ENCODE assay signal across 8 cellular contexts in the genomic region with DNA sequence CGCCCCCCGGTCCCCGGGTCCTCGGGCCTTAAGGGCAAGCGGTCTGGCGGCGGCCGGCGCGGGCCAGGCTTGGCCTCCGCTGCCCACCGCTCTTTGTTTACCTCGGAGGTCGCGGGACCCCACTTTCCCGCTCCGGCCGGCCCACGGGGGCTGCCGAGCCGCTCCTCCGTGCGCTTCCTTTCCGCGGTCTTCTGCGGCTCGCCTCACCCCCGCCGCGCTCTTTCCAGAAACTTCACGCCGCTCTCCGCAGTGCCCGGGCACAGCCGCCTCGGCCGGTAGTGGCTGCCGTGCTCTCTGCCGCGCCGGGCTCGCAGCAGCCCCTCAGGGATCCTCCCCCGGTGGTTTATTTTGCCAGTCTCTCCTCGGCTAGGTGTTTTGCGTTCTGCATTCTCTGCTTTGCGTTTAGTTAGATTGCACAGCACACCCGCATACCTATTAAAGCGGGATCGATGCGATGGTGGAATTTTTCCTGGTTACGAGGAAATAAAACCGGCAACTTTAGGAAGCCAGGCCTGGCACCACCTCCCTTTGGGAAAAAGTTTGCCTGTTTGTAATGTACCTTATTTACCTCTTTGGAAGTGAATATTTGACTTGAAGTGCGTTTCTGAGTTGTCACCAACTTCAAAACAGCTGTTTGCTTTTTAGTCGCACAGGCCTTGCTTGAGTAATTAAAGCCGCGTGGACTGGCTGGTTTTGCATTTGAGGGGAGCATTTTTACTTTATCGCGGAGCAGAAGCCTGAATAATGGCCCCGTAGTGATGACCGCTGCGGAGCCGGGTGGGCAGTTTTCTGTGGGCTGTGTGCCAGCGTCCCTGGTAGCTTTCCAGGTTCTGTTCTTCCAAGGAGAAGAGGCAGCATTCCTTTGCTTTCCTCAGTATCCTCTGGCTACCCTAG. TPM values are rescaled to one million over a fixed set of nuclear protein-coding genes. Genes with fewer than 3 reads are reported as not detected.
DNase-seq lines count a peak whose midpoint lies in the region; ATAC-seq, FAIRE-seq and TF ChIP-seq lines count a peak whose summit lies in the region.

No MANE protein-coding gene starts in this region.

- peak overlapping the region; percentile 91 to 98 (median 94) for H3K27ac Mint-ChIP-seq in CD8-positive, alpha-beta memory T cell
- H3K27ac Mint-ChIP-seq in T-helper 17 cell, result peak overlapping the region; percentile 97
- H3K27ac Mint-ChIP-seq in astrocyte (ENCODE audit: unreplicated experiment), result peak overlapping the region; percentile 72

- peaks cover 0 to 3% of the 10 kb centered on the region in 2 donors for H3K27me3 Mint-ChIP-seq in CD8-positive, alpha-beta memory T cell
- H3K27me3 Mint-ChIP-seq in T-helper 17 cell, result no peaks in the 10 kb centered on the region
- H3K27me3 Mint-ChIP-seq in astrocyte (ENCODE audit: low read depth, unreplicated experiment), result no peaks in the 10 kb centered on the region

- peak overlapping the region; percentile 95 to 100 (median 97) for H3K4me3 Mint-ChIP-seq in CD8-positive, alpha-beta memory T cell
- H3K4me3 Mint-ChIP-seq in T-helper 17 cell (peak overlapping the region; percentile 98), astrocyte (ENCODE audit: unreplicated experiment) (peak overlapping the region; percentile 93)

- H3K4me1 ChIP-seq in CD8-positive, alpha-beta memory T cell (ENCODE audit: insufficient read depth, low read length), result peaks cover 28% of the 10 kb centered on the region
- H3K4me1 ChIP-seq in astrocyte (ENCODE audit: insufficient read depth, low read length), result peaks cover 15% of the 10 kb centered on the region
- H3K4me1 ChIP-seq in gastrocnemius medialis, result peaks cover 26 to 34% of the 10 kb centered on the region in 2 donors

- DNase-seq in CD8-positive, alpha-beta memory T cell, result peak; percentile 44 to 71 (median 60)
- DNase-seq in HT1080 (ENCODE audit: low read depth), result peak; percentile 42
- peak; percentile 43 to 48 (median 46) for DNase-seq in T-helper 17 cell
- peak; percentile 23 for DNase-seq in astrocyte (ENCODE audit: low read depth)
- peak in 41 of 51 donors; percentile 4 to 77 (median 47) for DNase-seq in hypothalamus (lab: John Stamatoyannopoulos, UW)
- DNase-seq in gastrocnemius medialis, result peak in 1 of 2 donors; percentile 49
- no peak for DNase-seq in NCI-H2029 treated with DMSO at 0.1 percent for 48 hours (lab: John Stamatoyannopoulos, UW)

- intact Hi-C loops in gastrocnemius medialis (cut with DNase I; ENCODE audit: low total_unique reads), result loop anchor here (1.0 to 10.0 kb wide), 6 partner anchors 49 to 733 kb away; a partner anchor contains a TSS

- no peaks in the 10 kb centered on the region for H3K36me3 ChIP-seq in CD8-positive, alpha-beta memory T cell (ENCODE audit: insufficient read depth, low read length)
- H3K36me3 ChIP-seq in astrocyte (ENCODE audit: insufficient read depth, low read length) (no peaks in the 10 kb centered on the region), gastrocnemius medialis (no peaks in the 10 kb centered on the region)

- no peak for FAIRE-seq in astrocyte (lab: Jason Lieb, UNC)

- TF ChIP-seq POLR2A in gastrocnemius medialis (IDR thresholded peaks at IDR 0.05), result no peak

- H3K79me2 ChIP-seq in astrocyte (ENCODE audit: insufficient read depth, low read length), result peaks cover 54% of the 10 kb centered on the region

- POLR2A ChIA-PET in CD8-positive, alpha-beta memory T cell (lab: Charles Lee), result interaction anchor here (1.2 kb wide), 1 partner anchor 17 kb away, joined by 3 read pairs; no protein-coding TSS in a partner anchor

- CTCF ChIA-PET in CD8-positive, alpha-beta memory T cell (lab: Charles Lee), result interaction anchor here (1.1 kb wide), 1 partner anchor 32 kb away, joined by 3 read pairs; no protein-coding TSS in a partner anchor

- H2AFZ ChIP-seq in astrocyte (ENCODE audit: low read depth, low read length), result peak overlapping the region; percentile 96

- peak overlapping the region; percentile 93 for H3K4me3 ChIP-seq in CD8-positive, alpha-beta memory T cell (ENCODE audit: low read length)
- H3K4me3 ChIP-seq in astrocyte (ENCODE audit: insufficient read depth, low read depth, low read length) (peak overlapping the region; percentile 96), gastrocnemius medialis (peak overlapping the region; percentile 85 to 94 (median 90))

- in situ Hi-C loops in gastrocnemius medialis (cut with MboI; ENCODE audit: low sequenced_read_pairs in 4 of 4), result no loop called here

- H3K4me2 ChIP-seq in astrocyte (ENCODE audit: low read length), result peak overlapping the region; percentile 99

- TF ChIP-seq CTCF in astrocyte (IDR thresholded peaks at IDR 0.05; ENCODE audit: insufficient read depth, low read depth, low read length) (no peak), gastrocnemius medialis (IDR thresholded peaks at IDR 0.05 in 4 of 5, conservative IDR thresholded peaks at IDR 0.05 in 1 of 5) (no peak)

- peak overlapping the region; percentile 94 for H3K9ac ChIP-seq in astrocyte (ENCODE audit: low read length)

- H3K9me3 ChIP-seq in CD8-positive, alpha-beta memory T cell (ENCODE audit: low read length), result no peaks in the 10 kb centered on the region
- H3K9me3 ChIP-seq in T-helper 17 cell (ENCODE audit: control insufficient read depth, low read length, poor library complexity, severe bottlenecking) (no peaks in the 10 kb centered on the region), astrocyte (ENCODE audit: insufficient read depth, low read depth, low read length) (no peaks in the 10 kb centered on the region), gastrocnemius medialis (no peaks in the 10 kb centered on the region)

- H3K27me3 ChIP-seq in CD8-positive, alpha-beta memory T cell (ENCODE audit: insufficient read depth, low read length, poor library complexity, severe bottlenecking), result no peaks in the 10 kb centered on the region
- H3K27me3 ChIP-seq in astrocyte (ENCODE audit: insufficient read depth, low read length) (no peaks in the 10 kb centered on the region), gastrocnemius medialis (no peaks in the 10 kb centered on the region)

- peak; percentile 47 for ATAC-seq in GM21360 (IDR thresholded peaks at IDR 0.05; ENCODE audit: unreplicated experiment)
- peak; percentile 65 for ATAC-seq in T-helper 17 cell
- ATAC-seq in gastrocnemius medialis, result peak; percentile 67 to 68

- H4K20me1 ChIP-seq in astrocyte (ENCODE audit: insufficient read depth, low read length), result peaks cover 37% of the 10 kb centered on the region

- H3K9me3 Mint-ChIP-seq in CD8-positive, alpha-beta memory T cell, result no peaks in the 10 kb centered on the region
- H3K9me3 Mint-ChIP-seq in astrocyte (ENCODE audit: unreplicated experiment), result no peaks in the 10 kb centered on the region

- H3K4me1 Mint-ChIP-seq in CD8-positive, alpha-beta memory T cell, result peaks cover 38 to 55% (median 54%) of the 10 kb centered on the region in 3 donors
- H3K4me1 Mint-ChIP-seq in T-helper 17 cell, result peaks cover 28% of the 10 kb centered on the region
- H3K4me1 Mint-ChIP-seq in astrocyte (ENCODE audit: low read depth, unreplicated experiment), result peaks cover 4% of the 10 kb centered on the region

- peak overlapping the region; percentile 80 for H3K27ac ChIP-seq in CD8-positive, alpha-beta memory T cell (ENCODE audit: low read depth, low read length)
- H3K27ac ChIP-seq in astrocyte (ENCODE audit: low read depth, low read length) (peak overlapping the region; percentile 87), gastrocnemius medialis (peak overlapping the region; percentile 93 to 96 (median 95))

- peaks cover 0 to 17% (median 2%) of the 10 kb centered on the region in 3 donors for H3K36me3 Mint-ChIP-seq in CD8-positive, alpha-beta memory T cell
- H3K36me3 Mint-ChIP-seq in T-helper 17 cell (ENCODE audit: low read depth) (no peaks in the 10 kb centered on the region), astrocyte (ENCODE audit: low read depth, unreplicated experiment) (no peaks in the 10 kb centered on the region)

RNA-seq across cellular contexts. Expression of a gene that starts 0.8 kb away (rescaled TPM):
- 10 to 100 TPM; 23.3 to 24.0 TPM for total RNA-seq in CD8-positive, alpha-beta memory T cell
- polyA plus RNA-seq in CD8-positive, alpha-beta memory T cell, result 17.0 TPM
- total RNA-seq in HT1080 (2014; rRNA removed; shearing (Covaris generic)), result 4.8 and 8.2 TPM in 2 replicates
- 6.2 and 7.8 TPM in 2 replicates for polyA plus RNA-seq in HT1080 (2015; cell fraction: cytosol; rRNA removed)
- polyA plus RNA-seq in HT1080 (2015; cell fraction: nucleus; rRNA removed), result 25.9 and 35.2 TPM in 2 replicates
- total RNA-seq in T-helper 17 cell (10 to 100 TPM; 38.3 to 41.5 TPM), astrocyte (10.0 and 11.5 TPM in 2 replicates), gastrocnemius medialis (10 to 100 TPM in 2 of 4 donors, 1 to 10 TPM in 2; 8.2 to 30.5 (median 11.6) TPM)

RNA-seq across cellular contexts. Expression of a gene that starts 48.5 kb away (rescaled TPM):
- total RNA-seq in CD8-positive, alpha-beta memory T cell, result 10 to 100 TPM; 17.3 to 18.8 TPM
- polyA plus RNA-seq in CD8-positive, alpha-beta memory T cell, result 11.5 TPM
- total RNA-seq in HT1080 (2014; rRNA removed; shearing (Covaris generic)), result 9.2 and 13.7 TPM in 2 replicates
- 8.0 and 10.4 TPM in 2 replicates for polyA plus RNA-seq in HT1080 (2015; cell fraction: cytosol; rRNA removed)
- polyA plus RNA-seq in HT1080 (2015; cell fraction: nucleus; rRNA removed), result 42.7 and 46.5 TPM in 2 replicates
- 10 to 100 TPM; 13.8 to 17.7 TPM for total RNA-seq in T-helper 17 cell
- total RNA-seq in astrocyte, result 11.2 and 11.6 TPM in 2 replicates
- total RNA-seq in gastrocnemius medialis, result 10 to 100 TPM in 3 of 4 donors, 1 to 10 TPM in 1; 8.2 to 16.7 (median 13.3) TPM
